In genomic region chr19:17685451-17686026, GRCh38 we compare ENCODE assay signal across 2 cellular contexts.
TF ChIP-seq lines count a peak whose summit lies in the region.

No MANE protein-coding gene starts in this region.

TF ChIP-seq in HCT116, 20 proteins besides CTCF, POLR2A, EP300 and RAD21:
- TF ChIP-seq MAX (IDR thresholded peaks at IDR 0.05) = no peak
- TF ChIP-seq TCF7L2 (IDR thresholded peaks at IDR 0.05; ENCODE audit: borderline replicate concordance, extremely low read depth, insufficient read depth, insufficient read length) = no peak
- TF ChIP-seq EZH2phosphoT487 (IDR thresholded peaks at IDR 0.05; ENCODE audit: borderline replicate concordance) = no peak
- no peak for TF ChIP-seq ELF1 (IDR thresholded peaks at IDR 0.05; ENCODE audit: borderline replicate concordance, low read depth)
- TF ChIP-seq FOSL1 (IDR thresholded peaks at IDR 0.05; ENCODE audit: low read depth) = no peak
- no peak for TF ChIP-seq SRF (IDR thresholded peaks at IDR 0.05; ENCODE audit: low read depth)
- no peak for TF ChIP-seq YY1 (IDR thresholded peaks at IDR 0.05; ENCODE audit: extremely low read depth, insufficient replicate concordance, low read depth, low read length)
- TF ChIP-seq SP1 (IDR thresholded peaks at IDR 0.05; ENCODE audit: low read depth) = no peak

TF ChIP-seq in SK-N-SH treated with all-trans-retinoic acid at 6 μM for 48 hours, 23 proteins besides CTCF, POLR2A, EP300 and RAD21 (continued from another document):
- TF ChIP-seq TCF4 (CRISPR knock-in tag; IDR thresholded peaks at IDR 0.05; ENCODE audit: borderline replicate concordance) = no peak
- TF ChIP-seq CSDC2 (CRISPR knock-in tag; IDR thresholded peaks at IDR 0.05) = no peak
- no peak for TF ChIP-seq ESRRG (CRISPR knock-in tag; IDR thresholded peaks at IDR 0.05)
- no peak for TF ChIP-seq PATZ1 (CRISPR knock-in tag; IDR thresholded peaks at IDR 0.05; ENCODE audit: borderline replicate concordance)
- no peak for TF ChIP-seq TOX (CRISPR knock-in tag; IDR thresholded peaks at IDR 0.05; ENCODE audit: borderline replicate concordance)
- TF ChIP-seq GLIS3 (CRISPR knock-in tag; IDR thresholded peaks at IDR 0.05) = no peak
